8 cellular contexts compared by ENCODE assay signal in the genomic region with DNA sequence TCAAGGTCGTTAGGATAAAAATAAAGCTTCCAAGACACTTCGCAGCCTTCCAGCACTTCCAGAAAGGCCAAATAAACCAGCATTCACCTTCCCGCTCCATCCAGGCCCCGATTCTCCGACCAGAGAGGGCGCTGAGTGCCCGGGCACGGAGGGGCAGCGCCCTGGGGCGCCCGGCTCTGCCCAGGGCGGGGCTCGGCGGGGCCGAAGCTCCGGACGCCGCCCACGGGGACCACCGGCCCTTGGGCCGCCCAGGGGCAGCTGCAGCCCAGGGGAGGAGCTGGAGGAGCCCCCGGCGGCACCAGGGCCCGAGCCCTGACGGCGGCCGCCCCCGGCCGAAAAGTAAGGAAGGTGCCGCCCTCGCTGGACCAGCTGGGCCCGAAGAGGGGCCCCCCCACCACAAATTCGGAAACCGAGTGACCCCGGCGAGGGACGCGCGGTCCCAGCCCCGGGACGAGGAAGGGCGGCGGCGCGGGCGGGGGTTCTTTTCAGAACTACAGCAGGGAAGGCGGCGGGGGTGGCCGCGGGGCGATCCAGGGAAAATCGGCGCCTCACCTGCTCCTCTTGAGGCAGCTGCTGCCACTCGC. TPM values are rescaled to one million over a fixed set of nuclear protein-coding genes. Genes with fewer than 3 reads are reported as not detected.
DNase-seq lines count a peak whose midpoint lies in the region; ATAC-seq and TF ChIP-seq lines count a peak whose summit lies in the region.

No MANE protein-coding gene starts in this region.

- H3K9ac ChIP-seq in BLaER1 treated with 17β-estradiol and CSF1 and Interleukin-3, amounts not matched to agents 10 nM and 100 nM = peak overlapping the region; percentile 91 to 99 (median 96)
- H3K9ac ChIP-seq in PC-3 (ENCODE audit: low read length) = peak overlapping the region; percentile 88

- H2AFZ ChIP-seq in PC-3 (ENCODE audit: low read length) = peak overlapping the region; percentile 88

- DNase-seq in PC-3 = peak; percentile 72
- peak; percentile 42 to 61 for DNase-seq in activated naive CD4-positive, alpha-beta T cell treated with anti-CD3 and anti-CD28 coated beads, Interleukin-2, amount 50 U/mL, for 72 hours (ENCODE audit: low spot score in 2 of 2)
- DNase-seq in head of caudate nucleus = peak in 41 of 42 donors; percentile 18 to 89 (median 76)
- DNase-seq in omental fat pad (ENCODE audit: low spot score) = no peak
- DNase-seq in GOT3 (lab: John Stamatoyannopoulos, UW) = no peak

- BruUV-seq in PC-3 (replicated peaks; lab: Mats Ljungman, UMichigan) = no TSS peak

- no peaks in the 10 kb centered on the region for H3K9me2 ChIP-seq in PC-3 (replicated peaks; ENCODE audit: low read length)

- TF ChIP-seq CTCF in PC-3 (conservative IDR thresholded peaks at IDR 0.05; ENCODE audit: low read depth, low read length) = peak; percentile 73
- no peak for TF ChIP-seq CTCF in omental fat pad (IDR thresholded peaks at IDR 0.05)

- H3K4me1 ChIP-seq in BLaER1 treated with 17β-estradiol and CSF1 and Interleukin-3, amounts not matched to agents 10 nM and 100 nM = peaks cover 29 to 46% (median 40%) of the 10 kb centered on the region in 10 experiments
- H3K4me1 ChIP-seq in PC-3 (ENCODE audit: insufficient read depth, low read length) = peaks cover 55% of the 10 kb centered on the region

- intact Hi-C loops in PC-3 (cut with micrococcal nuclease) = loop anchor here (1.0 to 2.0 kb wide), 2 partner anchors 10 to 32 kb away; partner anchors contain the start of gene RTN3
- intact Hi-C loops in head of caudate nucleus (cut with DNase I) = loop anchor here (1.0 to 5.0 kb wide), 2 partner anchors 10 to 66 kb away; partner anchors contain the start of gene RTN3

- H3F3A ChIP-seq in PC-3 (ENCODE audit: low read length, unreplicated experiment) = peaks cover 13% of the 10 kb centered on the region

- peak overlapping the region; percentile 70 to 99 (median 88) for H3K4me2 ChIP-seq in BLaER1 treated with 17β-estradiol and CSF1 and Interleukin-3, amounts not matched to agents 10 nM and 100 nM
- H3K4me2 ChIP-seq in PC-3 (ENCODE audit: low read length) = peak overlapping the region; percentile 91

- H3K36me3 ChIP-seq in BLaER1 treated with 17β-estradiol and CSF1 and Interleukin-3, amounts not matched to agents 10 nM and 100 nM = peaks cover 14 to 37% (median 26%) of the 10 kb centered on the region in 11 experiments; a peak in 21 of 22 replicates
- H3K36me3 ChIP-seq in PC-3 (ENCODE audit: low read depth, low read length) = no peaks in the 10 kb centered on the region; the same call in 1 of the 2 replicates

- H3K79me2 ChIP-seq in PC-3 (ENCODE audit: low read length) = peaks cover 48% of the 10 kb centered on the region

- CTCF ChIA-PET in PC-3 (lab: Charles Lee) = interaction anchor here (0.5 to 1.1 kb wide), 2 partner anchors 10 to 66 kb away, joined by 6 to 8 read pairs; partner anchors contain the start of gene RTN3

- H3K27ac ChIP-seq in BLaER1 treated with 17β-estradiol and CSF1 and Interleukin-3, amounts not matched to agents 10 nM and 100 nM = peak overlapping the region; percentile 91 to 98 (median 95)
- H3K27ac ChIP-seq in PC-3 (ENCODE audit: low read length) = peak overlapping the region; percentile 81

- H3K36me3 Mint-ChIP-seq in activated naive CD4-positive, alpha-beta T cell treated with anti-CD3 and anti-CD28 coated beads, Interleukin-2, amount 50 U/mL, for 72 hours = peaks cover 6 to 16% of the 10 kb centered on the region in 2 donors

- peaks cover 26 to 47% (median 43%) of the 10 kb centered on the region in 11 experiments; a peak in 20 of 22 replicates for H4K20me1 ChIP-seq in BLaER1 treated with 17β-estradiol and CSF1 and Interleukin-3, amounts not matched to agents 10 nM and 100 nM
- no peaks in the 10 kb centered on the region for H4K20me1 ChIP-seq in PC-3 (ENCODE audit: low read length)

- POLR2A ChIA-PET in PC-3 (lab: Charles Lee; ENCODE audit: unreplicated experiment) = interaction anchor here (0.9 kb wide), 1 partner anchor 10 kb away, joined by 5 read pairs; the partner anchor contains the start of gene RTN3

- H3K27ac Mint-ChIP-seq in activated naive CD4-positive, alpha-beta T cell treated with anti-CD3 and anti-CD28 coated beads, Interleukin-2, amount 50 U/mL, for 72 hours = peak overlapping the region; percentile 77 to 83

- no peaks in the 10 kb centered on the region for H3K27me3 ChIP-seq in BLaER1 treated with 17β-estradiol and CSF1 and Interleukin-3, amounts not matched to agents 10 nM and 100 nM
- no peaks in the 10 kb centered on the region for H3K27me3 ChIP-seq in PC-3 (ENCODE audit: low read length)

- ATAC-seq in GM18868 (IDR thresholded peaks at IDR 0.05; ENCODE audit: unreplicated experiment) = peak; percentile 37
- ATAC-seq in HG03159 (IDR thresholded peaks at IDR 0.05; ENCODE audit: unreplicated experiment) = peak; percentile 34
- ATAC-seq in PC-3 = peak; percentile 40
- ATAC-seq in activated naive CD4-positive, alpha-beta T cell treated with anti-CD3 and anti-CD28 coated beads, Interleukin-2, amount 50 U/mL, for 72 hours = peak in 1 of 2 donors; percentile 39
- ATAC-seq in omental fat pad (ENCODE audit: low FRiP score) = peak; percentile 21

- H3K4me3 ChIP-seq in BLaER1 treated with 17β-estradiol and CSF1 and Interleukin-3, amounts not matched to agents 10 nM and 100 nM = peak overlapping the region; percentile 83 to 97 (median 88)
- peak overlapping the region; percentile 72 for H3K4me3 ChIP-seq in PC-3 (ENCODE audit: low read length)

- H3K9me3 Mint-ChIP-seq in activated naive CD4-positive, alpha-beta T cell treated with anti-CD3 and anti-CD28 coated beads, Interleukin-2, amount 50 U/mL, for 72 hours = peaks cover 0 to 6% of the 10 kb centered on the region in 2 donors

- no peaks in the 10 kb centered on the region for H3K9me3 ChIP-seq in BLaER1 treated with 17β-estradiol and CSF1 and Interleukin-3, amounts not matched to agents 10 nM and 100 nM (replicated peaks in 1 of 11)
- no peaks in the 10 kb centered on the region for H3K9me3 ChIP-seq in PC-3 (ENCODE audit: low read length)

RNA-seq across cellular contexts. Expression of gene ATL3, which starts 0.3 kb away (rescaled TPM):
- total RNA-seq in PC-3 (2014; rRNA removed) (47.2 and 51.0 TPM in 2 replicates), omental fat pad (100 to 1,000 TPM in 1 of 4 donors, 10 to 100 TPM in 3; 84.4 to 100 (median 86.5) TPM)
- 10 to 100 TPM; 14.5 to 26.9 TPM for total RNA-seq in activated naive CD4-positive, alpha-beta T cell treated with anti-CD3 and anti-CD28 coated beads, Interleukin-2, amount 50 U/mL, for 72 hours

RNA-seq across cellular contexts. Expression of gene RTN3, which starts 10.5 kb away (rescaled TPM):
- total RNA-seq in PC-3 (2014; rRNA removed) (100 and 133 TPM in 2 replicates), omental fat pad (100 to 1,000 TPM; 137 to 307 (median 193) TPM)
- total RNA-seq in activated naive CD4-positive, alpha-beta T cell treated with anti-CD3 and anti-CD28 coated beads, Interleukin-2, amount 50 U/mL, for 72 hours = 10 to 100 TPM; 48.9 to 67.7 TPM

RNA-seq across cellular contexts. Expression of gene PLAAT3, which starts 56.6 kb away (rescaled TPM):
- 57.8 and 69.0 TPM in 2 replicates for total RNA-seq in PC-3 (2014; rRNA removed)
- total RNA-seq in activated naive CD4-positive, alpha-beta T cell treated with anti-CD3 and anti-CD28 coated beads, Interleukin-2, amount 50 U/mL, for 72 hours = 1 to 10 TPM; 6.3 to 9.4 TPM
- total RNA-seq in omental fat pad = 100 to 1,000 TPM; 125 to 616 (median 260) TPM

Comparison
In these comparisons a context has a peak if more than half of its experiments do, and no peak if none do; other contexts are left out.
1. DNase-seq: peak in PC-3 (single experiment), activated naive CD4-positive, alpha-beta T cell treated with anti-CD3 and anti-CD28 coated beads, Interleukin-2, amount 50 U/mL, for 72 hours (2 of 2) and head of caudate nucleus (41 of 42); none in omental fat pad (single experiment) and GOT3 (single experiment).